In the genomic region with DNA sequence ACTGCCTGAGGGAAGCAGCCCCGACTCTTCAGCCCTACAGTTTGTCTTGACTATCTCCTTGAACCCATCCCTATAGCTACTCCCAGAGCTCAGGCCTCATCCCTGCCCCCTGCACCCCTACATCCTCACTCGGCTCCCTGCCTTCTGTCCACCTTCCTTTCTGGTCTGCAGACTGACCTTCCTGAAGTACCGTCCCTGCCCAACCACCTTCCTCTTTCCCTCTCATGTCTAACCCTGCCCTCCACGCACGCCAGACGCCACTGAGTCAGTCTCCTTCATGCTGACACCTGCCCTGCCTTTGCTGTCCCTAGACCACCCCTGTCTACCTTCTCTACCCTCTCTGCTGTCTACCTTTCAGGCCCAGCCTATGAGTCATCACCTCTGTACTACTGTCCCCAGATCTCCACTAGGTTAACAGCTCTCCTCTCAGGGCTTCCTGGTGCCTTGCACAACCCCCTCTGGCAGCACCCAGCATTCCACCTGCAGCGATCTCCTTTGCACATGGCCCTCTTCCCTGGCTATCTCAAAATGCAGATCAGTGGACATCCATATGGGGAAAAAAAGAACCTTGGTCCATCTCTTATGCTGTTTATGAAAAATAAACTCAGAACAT, we compare ENCODE assay signal across 18 cellular contexts. TPM values are rescaled to one million over a fixed set of nuclear protein-coding genes. Genes with fewer than 3 reads are reported as not detected.
A peak's percentile ranks its signal among the peaks of the same experiment; 100 is the strongest.
DNase-seq lines count a peak whose midpoint lies in the region; ATAC-seq and TF ChIP-seq lines count a peak whose summit lies in the region.
"Had no signal": no experiment of that assay in that cellular context is flagged by ENCODE, and none has a peak within 500 bp of the region (broad histone marks: within the 10 kb centered on the region; RNA-seq: fewer than 3 reads in every experiment).

No MANE protein-coding gene starts in this region.

- H3K27me3 Mint-ChIP-seq in Caco-2 (ENCODE audit: insufficient read depth, unreplicated experiment) (no peaks in the 10 kb centered on the region), endodermal cell (ENCODE audit: insufficient read depth) (no peaks in the 10 kb centered on the region)
- H3K27me3 Mint-ChIP-seq: IgD-negative memory B cell had no signal

- H3K9me3 Mint-ChIP-seq in Caco-2 (ENCODE audit: unreplicated experiment) (no peaks in the 10 kb centered on the region), endodermal cell (no peaks in the 10 kb centered on the region)

- POLR2A ChIA-PET in Caco-2 (lab: Charles Lee) = no interaction called here

- H3K36me3 ChIP-seq in Caco-2 (ENCODE audit: control insufficient read depth, insufficient read depth, low read length) = no peaks in the 10 kb centered on the region
- no peaks in the 10 kb centered on the region for H3K36me3 ChIP-seq in endodermal cell (ENCODE audit: control insufficient read depth, insufficient read depth, low read length)
- no peaks in the 10 kb centered on the region for H3K36me3 ChIP-seq in mucosa of descending colon (ENCODE audit: low read depth)
- H3K36me3 ChIP-seq in SJCRH30 = no peaks in the 10 kb centered on the region

- no peaks in the 10 kb centered on the region for H3K9me3 ChIP-seq in Caco-2
- H3K9me3 ChIP-seq in endodermal cell (ENCODE audit: control insufficient read depth, low read length) = no peaks in the 10 kb centered on the region
- H3K9me3 ChIP-seq in mucosa of descending colon = no peaks in the 10 kb centered on the region
- no peaks in the 10 kb centered on the region for H3K9me3 ChIP-seq in SJCRH30 (replicated peaks)
- H3K9me3 ChIP-seq: gastrocnemius medialis had no signal

- H3K4me1 ChIP-seq in Caco-2 (peaks cover 7% of the 10 kb centered on the region; the same call in 1 of the 2 replicates), endodermal cell (ENCODE audit: control insufficient read depth, insufficient read depth, low read length) (peaks cover 11% of the 10 kb centered on the region), mucosa of descending colon (ENCODE audit: low read depth) (no peaks in the 10 kb centered on the region), SJCRH30 (no peaks in the 10 kb centered on the region)
- H3K4me1 ChIP-seq: gastrocnemius medialis had no signal

- H3K4me3 ChIP-seq in Caco-2 (ENCODE audit: low read depth, low read length) (no peak overlapping the region), endodermal cell (ENCODE audit: low read length) (no peak overlapping the region), mucosa of descending colon (no peak overlapping the region), SJCRH30 (no peak overlapping the region)
- H3K4me3 ChIP-seq: gastrocnemius medialis had no signal

- TF ChIP-seq CTCF in Caco-2 (IDR thresholded peaks at IDR 0.05; ENCODE audit: insufficient read depth in 1 of 2, low read depth in 1 of 2, low read length in 1 of 2, severe bottlenecking in 1 of 2, unreplicated experiment in 1 of 2) (peak in 1 of 2 experiments; percentile 16), endodermal cell (conservative IDR thresholded peaks at IDR 0.05) (peak; percentile 33), mucosa of descending colon (IDR thresholded peaks at IDR 0.05) (no peak)

- H3K27me3 ChIP-seq in Caco-2 (replicated peaks; ENCODE audit: control insufficient read depth, insufficient read depth, low read length) (no peaks in the 10 kb centered on the region), endodermal cell (ENCODE audit: control insufficient read depth, insufficient read depth, low read length, poor library complexity, severe bottlenecking) (no peaks in the 10 kb centered on the region), SJCRH30 (no peaks in the 10 kb centered on the region)
- H3K27me3 ChIP-seq: gastrocnemius medialis had no signal

- H3K4me3 Mint-ChIP-seq in Caco-2 (ENCODE audit: unreplicated experiment) (no peak overlapping the region), endodermal cell (no peak overlapping the region)

- DNase-seq in Caco-2 = peak; percentile 68 to 74
- peak; percentile 63 for DNase-seq in HuH-7 (ENCODE audit: low spot score)
- no peak for DNase-seq in endodermal cell
- no peak for DNase-seq in mucosa of descending colon
- DNase-seq in caudate nucleus (lab: John Stamatoyannopoulos, UW) = no peak
- DNase-seq in SJCRH30 = no peak
- DNase-seq in ecto neural progenitor cell (ENCODE audit: low spot score) = no peak
- DNase-seq: AML-193; amniotic stem cell; HCEC 1CT; midbrain; NCI-H2029 treated with DMSO at 0.1 percent for 48 hours; NCI-H524; stimulated activated CD4-positive, alpha-beta T cell treated with anti-CD3 and anti-CD28 coated beads, Interleukin-4, amount 100 ng/mL, for 4 hours had no signal

- H3K27ac Mint-ChIP-seq in Caco-2 (ENCODE audit: unreplicated experiment) (peak overlapping the region; percentile 40), endodermal cell (peak overlapping the region; percentile 29)
- H3K27ac Mint-ChIP-seq: activated T-helper 2 cell treated with anti-CD3 and anti-CD28 coated beads, Interferon-gamma antibody, Interleukin-2, Interleukin-4, amounts not matched to agents 10 μg/mL and 5 μg/mL and 100 μg/mL, durations not matched to agents 14 hours and 24 hours and 36 hours; IgD-negative memory B cell had no signal

- H3K36me3 Mint-ChIP-seq in Caco-2 (ENCODE audit: insufficient read depth, unreplicated experiment) = peaks cover 5% of the 10 kb centered on the region
- H3K36me3 Mint-ChIP-seq in endodermal cell (ENCODE audit: low read depth) = peaks cover 5% of the 10 kb centered on the region

- no TSS peak for BruUV-seq in Caco-2 (replicated peaks; lab: Mats Ljungman, UMichigan)

- H3K27ac ChIP-seq in endodermal cell (ENCODE audit: low read depth, low read length) (no peak overlapping the region), caudate nucleus (ENCODE audit: low read depth, low read length) (no peak overlapping the region), SJCRH30 (no peak overlapping the region)
- H3K27ac ChIP-seq: gastrocnemius medialis had no signal

- H3K4me1 Mint-ChIP-seq in Caco-2 (ENCODE audit: low read depth, unreplicated experiment) = peaks cover 11% of the 10 kb centered on the region
- peaks cover 35% of the 10 kb centered on the region for H3K4me1 Mint-ChIP-seq in endodermal cell

- intact Hi-C loops in Caco-2 (cut with micrococcal nuclease; ENCODE audit: unreplicated experiment) (no loop called here), mucosa of descending colon (cut with DNase I, micrococcal nuclease) (no loop called here)

- ATAC-seq in mucosa of descending colon = peak; percentile 17
- no peak for ATAC-seq in HG02610 (IDR thresholded peaks at IDR 0.05; ENCODE audit: unreplicated experiment)

- 91 to 98% methylated on average over 5 to 7 of the region's 7 CpGs for WGBS in endodermal cell (ENCODE audit: insufficient coverage in 1 of 2, insufficient read length in 1 of 2), 2 experiments

- no peak overlapping the region for H3K9ac ChIP-seq in endodermal cell (ENCODE audit: extremely low read depth, low read length, poor library complexity, severe bottlenecking)

- CTCF ChIA-PET in Caco-2 (lab: Charles Lee) = interaction anchor here (0.6 to 0.7 kb wide), 2 partner anchors 9 to 30 kb away, joined by 3 to 7 read pairs; a partner anchor contains a TSS

RNA-seq across cellular contexts. Expression of a gene that starts 8.9 kb away (rescaled TPM):
- 6.4 and 10.4 TPM in 2 replicates for total RNA-seq in Caco-2 (2022)
- 1 to 10 TPM; 4.1 to 4.6 TPM for total RNA-seq in endodermal cell
- 4.5 TPM for polyA plus RNA-seq in endodermal cell (2013, experiment 1 of 2)
- polyA plus RNA-seq in endodermal cell (2013, experiment 2 of 2) = 4.4 TPM
- 10 to 100 TPM in 1 of 3 donors, 1 to 10 TPM in 2; 7.5 to 11.1 (median 8.1) TPM for total RNA-seq in mucosa of descending colon
- total RNA-seq in SJCRH30 (2014; rRNA removed; shearing (Covaris generic)) = 2.2 TPM in 2 replicates

RNA-seq across cellular contexts. Expression of a gene that starts 9.2 kb away (rescaled TPM):
- total RNA-seq in Caco-2 (2022) (10.7 and 11.3 TPM in 2 replicates), endodermal cell (10 to 100 TPM in 1 of 2 donors, 1 to 10 TPM in 1; 8.6 to 11.2 TPM), mucosa of descending colon (10 to 100 TPM in 1 of 3 donors, 1 to 10 TPM in 2; 3.9 to 11.1 (median 4.9) TPM)
- 8.2 TPM for polyA plus RNA-seq in endodermal cell (2013, experiment 1 of 2)
- 6.9 TPM for polyA plus RNA-seq in endodermal cell (2013, experiment 2 of 2)
- total RNA-seq in SJCRH30 (2014; rRNA removed; shearing (Covaris generic)) = 3.0 and 5.1 TPM in 2 replicates

RNA-seq across cellular contexts. Expression of a gene that starts 40.1 kb away (rescaled TPM):
- total RNA-seq in Caco-2 (2022) (188 and 191 TPM in 2 replicates), endodermal cell (10 to 100 TPM; 72.1 to 81.4 TPM), mucosa of descending colon (10 to 100 TPM; 24.3 to 32.7 (median 28.3) TPM)
- polyA plus RNA-seq in endodermal cell (2013, experiment 1 of 2) = 71.0 TPM
- 64.7 TPM for polyA plus RNA-seq in endodermal cell (2013, experiment 2 of 2)
- total RNA-seq in SJCRH30 (2014; rRNA removed; shearing (Covaris generic)) = 63.0 and 63.6 TPM in 2 replicates

Comparison
In these comparisons a context has a peak if more than half of its experiments do, and no peak if none do; other contexts are left out.
1. DNase-seq: peak in Caco-2 (2 of 2) and HuH-7 (single experiment); none in endodermal cell (single experiment), mucosa of descending colon (0 of 3), caudate nucleus (0 of 61), SJCRH30 (0 of 2) and ecto neural progenitor cell (single experiment).